8 cellular contexts compared by ENCODE assay signal in the genomic region with DNA sequence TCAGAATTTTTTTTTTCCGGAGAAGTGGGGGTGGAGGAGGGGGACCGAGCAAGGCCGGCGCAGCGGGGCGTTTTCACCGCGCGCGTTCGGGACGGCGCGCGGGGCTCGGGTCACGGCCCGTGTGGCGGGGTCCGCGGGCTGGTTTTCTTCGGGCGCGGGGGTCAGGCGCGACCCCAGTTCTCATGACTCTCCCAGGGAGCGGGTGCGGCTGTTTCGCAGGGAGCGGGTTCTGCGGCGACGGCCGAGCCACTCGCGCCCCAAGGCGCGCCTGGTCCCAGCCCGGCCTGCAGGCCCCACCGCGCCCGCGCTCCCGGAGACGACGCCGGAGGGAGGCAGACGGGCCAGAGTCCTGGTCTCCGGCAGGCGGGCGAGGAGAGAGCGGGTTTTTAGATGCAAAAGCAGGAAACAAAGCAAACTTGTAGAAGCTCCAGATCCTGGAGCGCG. TPM values are rescaled to one million over a fixed set of nuclear protein-coding genes. Genes with fewer than 3 reads are reported as not detected.
DNase-seq lines count a peak whose midpoint lies in the region; ATAC-seq and TF ChIP-seq lines count a peak whose summit lies in the region.

No MANE protein-coding gene starts in this region.

- DNase-seq in GM03348 (ENCODE audit: low spot score): peak; percentile 35
- peak in 1 of 3 donors; percentile 78 for DNase-seq in right cardiac atrium
- DNase-seq in stimulated activated CD4-positive, alpha-beta T cell treated with anti-CD3 and anti-CD28 coated beads, Interleukin-4, amount 100 ng/mL, for 24 hours: no peak
- no peak for DNase-seq in Ammon's horn (ENCODE audit: low spot score)

- H3K4me1 ChIP-seq in right cardiac atrium (ENCODE audit: control insufficient read depth, insufficient read depth, low read length): peaks cover 4% of the 10 kb centered on the region
- peaks cover 26% of the 10 kb centered on the region for H3K4me1 ChIP-seq in rectal smooth muscle tissue (ENCODE audit: control insufficient read depth, insufficient read depth, low read length)

- no peak for ATAC-seq in right cardiac atrium
- no peak for ATAC-seq in HG03045 (IDR thresholded peaks at IDR 0.05; ENCODE audit: unreplicated experiment)
- no peak for ATAC-seq in HG03159 (IDR thresholded peaks at IDR 0.05; ENCODE audit: unreplicated experiment)

- peak overlapping the region; percentile 77 for H3K9ac ChIP-seq in rectal smooth muscle tissue (ENCODE audit: low read length)

- H3K4me3 ChIP-seq in right cardiac atrium (ENCODE audit: low read length): peak overlapping the region; percentile 91
- H3K4me3 ChIP-seq in rectal smooth muscle tissue (ENCODE audit: low read length): peak overlapping the region; percentile 87

- H3K9me3 ChIP-seq in right cardiac atrium (ENCODE audit: control insufficient read depth, low read length): no peaks in the 10 kb centered on the region

- 2% methylated on average over 54 of the region's 54 CpGs for WGBS in right cardiac atrium

- H3K36me3 ChIP-seq in rectal smooth muscle tissue (ENCODE audit: control insufficient read depth, insufficient read depth, low read length): no peaks in the 10 kb centered on the region

- TF ChIP-seq CTCF in VCaP (conservative IDR thresholded peaks at IDR 0.05): no peak

- intact Hi-C loops in right cardiac atrium (cut with DNase I): loop anchor here in 1 of 4 donors (5.0 kb wide), 1 partner anchor 86 kb away; no protein-coding TSS in a partner anchor

- peak overlapping the region; percentile 99 for H3K27ac ChIP-seq in VCaP
- H3K27ac ChIP-seq in right cardiac atrium (ENCODE audit: low read length): peak overlapping the region; percentile 96
- peak overlapping the region; percentile 94 for H3K27ac ChIP-seq in rectal smooth muscle tissue (ENCODE audit: low read depth, low read length)

- H3K27me3 ChIP-seq in right cardiac atrium (ENCODE audit: control insufficient read depth, insufficient read depth) (no peaks in the 10 kb centered on the region), rectal smooth muscle tissue (ENCODE audit: control insufficient read depth, insufficient read depth, low read length) (no peaks in the 10 kb centered on the region)

RNA-seq across cellular contexts. Expression of gene BAHCC1, which starts 1.0 kb away (rescaled TPM):
- 10 to 100 TPM in 2 of 4 donors, 1 to 10 TPM in 2; 8.3 to 12.8 (median 9.4) TPM for total RNA-seq in right cardiac atrium
- polyA plus RNA-seq in right cardiac atrium: 8.7 TPM
